Comparison of ENCODE assay signal across 8 cellular contexts in genomic region chr13:22915442-22916082, GRCh38.
DNase-seq lines count a peak whose midpoint lies in the region; ATAC-seq and TF ChIP-seq lines count a peak whose summit lies in the region.

No MANE protein-coding gene starts in this region.

- peak; percentile 52 for ATAC-seq in HG02938 (IDR thresholded peaks at IDR 0.05; ENCODE audit: unreplicated experiment)

- H3K4me1 ChIP-seq in SJSA1 (replicated peaks), result no peaks in the 10 kb centered on the region
- peaks cover 0 to 17% (median 3%) of the 10 kb centered on the region in 3 donors for H3K4me1 ChIP-seq in esophagus squamous epithelium
- no peaks in the 10 kb centered on the region for H3K4me1 ChIP-seq in mucosa of rectum (ENCODE audit: control insufficient read depth in 2 of 2, insufficient read depth in 2 of 2, low read length in 2 of 2)
- no peaks in the 10 kb centered on the region for H3K4me1 ChIP-seq in uterus

- no peaks in the 10 kb centered on the region for H3K9me3 ChIP-seq in SJSA1 (replicated peaks)
- H3K9me3 ChIP-seq in esophagus squamous epithelium, result no peaks in the 10 kb centered on the region
- no peaks in the 10 kb centered on the region for H3K9me3 ChIP-seq in mucosa of rectum (ENCODE audit: control insufficient read depth in 2 of 2, low read length in 2 of 2)
- no peaks in the 10 kb centered on the region for H3K9me3 ChIP-seq in uterus

- DNase-seq in SIG-M5 treated with dmso at 0.1 percent for 504 hours (lab: John Stamatoyannopoulos, UW; ENCODE audit: unreplicated experiment) (peak; percentile 6), SIG-M5 (lab: John Stamatoyannopoulos, UW) (no peak), SJSA1 (ENCODE audit: low read depth in 1 of 2, low spot score in 2 of 2) (peak in 1 of 2 experiments; percentile 1), esophagus squamous epithelium (lab: John Stamatoyannopoulos, UW) (no peak), uterus (peak; percentile 54 to 66)
- no peak for DNase-seq in stimulated activated naive CD4-positive, alpha-beta T cell (lab: John Stamatoyannopoulos, UW)

- WGBS in esophagus squamous epithelium, 2 donors, result 4 to 9% methylated on average over 11 to 17 of the region's 58 CpGs

- H3K27ac ChIP-seq in SJSA1 (no peak overlapping the region), esophagus squamous epithelium (peak overlapping the region; percentile 18 to 71 (median 52)), mucosa of rectum (ENCODE audit: low read depth in 2 of 2, low read length in 2 of 2) (peak overlapping the region in 1 of 2 donors; percentile 47), uterus (peak overlapping the region; percentile 22 to 67)

- TF ChIP-seq POLR2A in esophagus squamous epithelium (IDR thresholded peaks at IDR 0.05) (peak in 1 of 4 donors; percentile 14), uterus (IDR thresholded peaks at IDR 0.05) (peak in 1 of 2 donors; percentile 17)

- intact Hi-C loops in esophagus squamous epithelium (cut with DNase I) (no loop called here), uterus (cut with DNase I; ENCODE audit: low total_unique reads) (no loop called here)

- H3K27me3 ChIP-seq in SJSA1 (replicated peaks) (no peaks in the 10 kb centered on the region), esophagus squamous epithelium (no peaks in the 10 kb centered on the region), mucosa of rectum (ENCODE audit: control insufficient read depth in 2 of 2, insufficient read depth in 2 of 2, low read length in 2 of 2) (no peaks in the 10 kb centered on the region), uterus (no peaks in the 10 kb centered on the region)

- peak overlapping the region in 1 of 2 donors; percentile 57 for H3K9ac ChIP-seq in mucosa of rectum (ENCODE audit: low read depth in 1 of 2, low read length in 2 of 2)

- H3K36me3 ChIP-seq in SJSA1 (no peaks in the 10 kb centered on the region), esophagus squamous epithelium (no peaks in the 10 kb centered on the region), mucosa of rectum (ENCODE audit: control insufficient read depth in 2 of 2, insufficient read depth in 2 of 2, low read length in 2 of 2) (no peaks in the 10 kb centered on the region), uterus (no peaks in the 10 kb centered on the region)

- H3K4me3 ChIP-seq in SJSA1 (peak overlapping the region; percentile 30), esophagus squamous epithelium (peak overlapping the region; percentile 46 to 75 (median 66)), mucosa of rectum (ENCODE audit: low read length in 2 of 2) (peak overlapping the region; percentile 66 to 72), uterus (peak overlapping the region; percentile 49 to 71)

- TF ChIP-seq CTCF in esophagus squamous epithelium (IDR thresholded peaks at IDR 0.05), result peak in 1 of 6 experiments; percentile 13
- peak in 1 of 4 experiments; percentile 37 for TF ChIP-seq CTCF in uterus (IDR thresholded peaks at IDR 0.05)

Comparison
In these comparisons a context has a peak if more than half of its experiments do, and no peak if none do; other contexts are left out.
1. DNase-seq: peak in SIG-M5 treated with dmso at 0.1 percent for 504 hours (single experiment) and uterus (2 of 2); none in SIG-M5 (single experiment), esophagus squamous epithelium (single experiment) and stimulated activated naive CD4-positive, alpha-beta T cell (0 of 6).
2. Peak in every context shown above with its lines, with median percentiles within 50 percentile points of each other: H3K4me3 ChIP-seq.